ENCODE assay signal across 8 cellular contexts in the genomic region with DNA sequence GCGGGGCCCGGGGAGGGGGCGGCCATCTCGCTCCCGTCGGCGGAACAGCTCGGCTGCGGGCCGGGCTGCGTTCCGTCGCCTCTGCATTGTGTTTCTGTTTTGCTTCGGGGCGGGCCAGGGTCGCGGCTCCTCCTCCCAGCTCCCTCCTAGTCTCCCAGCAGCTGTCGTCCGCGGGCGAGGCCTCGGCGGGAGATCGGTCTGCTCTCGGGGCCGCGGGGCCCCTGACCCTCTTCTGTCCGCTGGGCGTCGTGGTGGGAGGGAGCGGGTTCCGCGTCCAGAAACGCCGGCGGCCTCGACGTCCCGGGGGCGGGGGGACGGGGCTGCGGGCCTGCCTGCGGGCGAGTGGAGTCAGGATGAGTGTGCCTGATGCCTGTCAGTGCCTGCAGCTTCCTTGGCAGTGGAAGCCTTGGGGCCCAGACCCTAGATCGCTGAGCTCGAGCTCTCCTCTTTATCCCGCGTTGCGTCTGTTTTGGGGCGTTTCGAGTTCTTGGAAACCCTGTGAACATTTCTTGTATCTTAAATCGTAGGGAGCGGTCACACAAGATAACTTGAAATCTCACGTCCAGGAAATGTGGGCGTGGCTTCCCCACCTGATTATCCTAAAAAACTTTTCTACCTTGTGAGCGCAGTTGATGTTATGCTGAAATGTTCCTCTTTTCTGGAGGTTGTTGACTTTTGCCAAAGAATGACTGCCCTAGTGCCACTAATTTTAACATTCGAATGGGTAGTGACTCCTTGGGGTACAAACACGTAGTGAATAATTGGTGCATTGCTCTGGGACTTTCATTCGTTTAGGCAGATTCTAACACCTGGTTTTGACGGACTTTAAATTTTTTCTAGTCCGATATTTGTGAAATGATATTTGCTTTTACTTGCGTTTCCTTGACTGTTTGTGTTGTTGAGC. TPM values are rescaled to one million over a fixed set of nuclear protein-coding genes. Genes with fewer than 3 reads are reported as not detected.
DNase-seq lines count a peak whose midpoint lies in the region; ATAC-seq and TF ChIP-seq lines count a peak whose summit lies in the region.

No MANE protein-coding gene starts in this region.

- H3K4me1 ChIP-seq in ES-I3 (ENCODE audit: insufficient read depth, low read length) (no peaks in the 10 kb centered on the region), OCI-LY3 (ENCODE audit: low read length) (peaks cover 31% of the 10 kb centered on the region), rectal smooth muscle tissue (ENCODE audit: control insufficient read depth, insufficient read depth, low read length) (peaks cover 7% of the 10 kb centered on the region)

- TF ChIP-seq CTCF in OCI-LY3 (IDR thresholded peaks at IDR 0.05; ENCODE audit: low read depth, low read length): no peak
- no peak for TF ChIP-seq CTCF in astrocyte of the spinal cord (IDR thresholded peaks at IDR 0.05; ENCODE audit: low read depth, low read length)

- peak overlapping the region; percentile 96 for H3K4me2 ChIP-seq in OCI-LY3 (ENCODE audit: low read length)

- peak; percentile 20 for ATAC-seq in GM21367 (IDR thresholded peaks at IDR 0.05; ENCODE audit: unreplicated experiment)

- H3K9me3 ChIP-seq in ES-I3 (ENCODE audit: control insufficient read depth, insufficient read depth, low read length) (no peaks in the 10 kb centered on the region), OCI-LY3 (ENCODE audit: insufficient read depth, low read length) (no peaks in the 10 kb centered on the region)

- H4K20me1 ChIP-seq in OCI-LY3 (ENCODE audit: insufficient read depth, low read length): peaks cover 27% of the 10 kb centered on the region

- no peak overlapping the region for H2AFZ ChIP-seq in OCI-LY3 (ENCODE audit: low read depth, low read length)

- H3K4me3 ChIP-seq in OCI-LY3 (ENCODE audit: low read length): peak overlapping the region; percentile 90
- H3K4me3 ChIP-seq in astrocyte of the spinal cord (ENCODE audit: low read depth, low read length): peak overlapping the region; percentile 58
- H3K4me3 ChIP-seq in rectal smooth muscle tissue (ENCODE audit: low read length): peak overlapping the region; percentile 81

- in situ Hi-C loops in astrocyte of the spinal cord (cut with HindIII; ENCODE audit: low sequenced_read_pairs): no loop called here

- H3K27ac ChIP-seq in OCI-LY3 (ENCODE audit: low read length) (peak overlapping the region; percentile 71), rectal smooth muscle tissue (ENCODE audit: low read depth, low read length) (peak overlapping the region; percentile 97)

- peaks cover 54% of the 10 kb centered on the region for H3K79me2 ChIP-seq in OCI-LY3 (ENCODE audit: low read length)

- no peaks in the 10 kb centered on the region for H3K27me3 ChIP-seq in OCI-LY3 (ENCODE audit: low read depth, low read length)
- H3K27me3 ChIP-seq in rectal smooth muscle tissue (ENCODE audit: control insufficient read depth, insufficient read depth, low read length): no peaks in the 10 kb centered on the region

- DNase-seq in HT1080 (ENCODE audit: low read depth) (peak; percentile 80), astrocyte of the spinal cord (ENCODE audit: low read depth, low spot score) (peak; percentile 76), hypothalamus (lab: John Stamatoyannopoulos, UW) (peak in 42 of 51 donors; percentile 30 to 93 (median 74)), middle frontal gyrus (ENCODE audit: extremely low spot score, low spot score) (no peak)

- no peaks in the 10 kb centered on the region for H3K36me3 ChIP-seq in ES-I3 (ENCODE audit: insufficient read depth, low read length)
- peaks cover 10% of the 10 kb centered on the region for H3K36me3 ChIP-seq in OCI-LY3 (replicated peaks; ENCODE audit: low read depth, low read length)
- no peaks in the 10 kb centered on the region for H3K36me3 ChIP-seq in rectal smooth muscle tissue (ENCODE audit: control insufficient read depth, insufficient read depth, low read length)

- H3K9ac ChIP-seq in ES-I3 (ENCODE audit: low read depth, low read length) (peak overlapping the region; percentile 60), OCI-LY3 (ENCODE audit: low read length) (peak overlapping the region; percentile 79), rectal smooth muscle tissue (ENCODE audit: low read length) (peak overlapping the region; percentile 53)

RNA-seq across cellular contexts. Expression of gene MORC3, which starts 0.7 kb away (rescaled TPM):
- 18.4 and 21.0 TPM in 2 replicates for total RNA-seq in HT1080 (2014; rRNA removed; shearing (Covaris generic))
- 15.0 and 20.3 TPM in 2 replicates for polyA plus RNA-seq in HT1080 (2015; cell fraction: cytosol; rRNA removed)
- polyA plus RNA-seq in HT1080 (2015; cell fraction: nucleus; rRNA removed): 34.3 and 35.3 TPM in 2 replicates
